ENCODE assay signal across 9 cellular contexts in genomic region chr12:99984271-99985128, GRCh38. TPM values are rescaled to one million over a fixed set of nuclear protein-coding genes. Genes with fewer than 3 reads are reported as not detected.
DNase-seq lines count a peak whose midpoint lies in the region; TF ChIP-seq lines count a peak whose summit lies in the region.
"Had no signal": no experiment of that assay in that cellular context is flagged by ENCODE, and none has a peak within 500 bp of the region (broad histone marks: within the 10 kb centered on the region; RNA-seq: fewer than 3 reads in every experiment).

Gene ANKS1B, minus strand, starts transcription at chr12:99984936. Its CDS starts 699 bp downstream, at chr12:99984237.

- TF ChIP-seq CTCF in HFFc6 (IDR thresholded peaks at IDR 0.05) (no peak), esophagus squamous epithelium (IDR thresholded peaks at IDR 0.05) (no peak), uterus (IDR thresholded peaks at IDR 0.05) (no peak)

- peaks cover 0 to 26% (median 0%) of the 10 kb centered on the region in 3 donors for H3K4me1 ChIP-seq in esophagus squamous epithelium
- peaks cover 0 to 15% of the 10 kb centered on the region in 2 donors for H3K4me1 ChIP-seq in muscle layer of duodenum (ENCODE audit: control insufficient read depth in 1 of 2, insufficient read depth in 2 of 2, low read length in 2 of 2)
- no peaks in the 10 kb centered on the region for H3K4me1 ChIP-seq in uterus

- H3K4me3 Mint-ChIP-seq in HFFc6: peak within 1 kb of the TSS; percentile 86

- intact Hi-C loops in esophagus squamous epithelium (cut with DNase I): no loop called here
- intact Hi-C loops in uterus (cut with DNase I; ENCODE audit: low total_unique reads): no loop called here

- H3K36me3 ChIP-seq in esophagus squamous epithelium (no peaks in the 10 kb centered on the region), muscle layer of duodenum (ENCODE audit: control insufficient read depth in 1 of 2, insufficient read depth in 2 of 2, low read length in 2 of 2) (no peaks in the 10 kb centered on the region), uterus (no peaks in the 10 kb centered on the region)

- H3K27me3 ChIP-seq in esophagus squamous epithelium (peaks cover 0 to 10% (median 0%) of the 10 kb centered on the region in 4 donors), muscle layer of duodenum (ENCODE audit: low read depth, low read length) (no peaks in the 10 kb centered on the region), uterus (no peaks in the 10 kb centered on the region)

- peaks cover 18% of the 10 kb centered on the region for H3K4me1 Mint-ChIP-seq in HFFc6 (ENCODE audit: low read depth)

- H3K27me3 Mint-ChIP-seq in HFFc6 (ENCODE audit: insufficient read depth): peaks cover 10% of the 10 kb centered on the region

- no peaks in the 10 kb centered on the region for H3K9me3 Mint-ChIP-seq in HFFc6

- no CpG with 5 or more reads among the region's 98 CpGs for WGBS in esophagus squamous epithelium, 2 donors

- no peaks in the 10 kb centered on the region for H3K9me3 ChIP-seq in esophagus squamous epithelium
- H3K9me3 ChIP-seq in muscle layer of duodenum (ENCODE audit: control insufficient read depth in 1 of 2, low read length in 2 of 2): no peaks in the 10 kb centered on the region
- no peaks in the 10 kb centered on the region for H3K9me3 ChIP-seq in uterus

- DNase-seq in SKM-1 treated with dmso at 0.1 percent for 144 hours (lab: John Stamatoyannopoulos, UW; ENCODE audit: unreplicated experiment) (peak; percentile 10), SKM-1 (lab: John Stamatoyannopoulos, UW; ENCODE audit: unreplicated experiment) (no peak), HFFc6 (no peak), NCI-H146 (lab: John Stamatoyannopoulos, UW) (peak; percentile 82), UCSD-AML1 (lab: John Stamatoyannopoulos, UW; ENCODE audit: unreplicated experiment) (peak; percentile 12), esophagus squamous epithelium (lab: John Stamatoyannopoulos, UW) (no peak), uterus (peak; percentile 23 to 55)

- peak within 1 kb of the TSS; percentile 48 to 72 (median 58) for H3K4me3 ChIP-seq in esophagus squamous epithelium
- H3K4me3 ChIP-seq in muscle layer of duodenum (ENCODE audit: low read depth in 1 of 2, low read length in 2 of 2): peak within 1 kb of the TSS; percentile 81 to 84
- H3K4me3 ChIP-seq in uterus: peak within 1 kb of the TSS; percentile 57 to 66

- TF ChIP-seq POLR2A in esophagus squamous epithelium (IDR thresholded peaks at IDR 0.05) (no peak), uterus (IDR thresholded peaks at IDR 0.05) (no peak)

- no peaks in the 10 kb centered on the region for H3K36me3 Mint-ChIP-seq in HFFc6 (ENCODE audit: low read depth)

- H3K27ac Mint-ChIP-seq in HFFc6: no peak within 1 kb of the TSS

- H3K27ac ChIP-seq in esophagus squamous epithelium (peak within 1 kb of the TSS; percentile 56 to 79 (median 76)), muscle layer of duodenum (ENCODE audit: low read length) (peak within 1 kb of the TSS; percentile 35), uterus (peak within 1 kb of the TSS; percentile 65 to 80)

RNA-seq across cellular contexts. Expression of gene ANKS1B, which starts in this region (rescaled TPM):
- total RNA-seq in HFFc6 (2021; fragmentation: NEBNext Ultra II Directional; extraction: Animal tissue kit (Norgen Biotek cat#: 25700)): under 1 TPM; 0.31 to 0.66 (median 0.37) TPM
- total RNA-seq in esophagus squamous epithelium: 10 to 100 TPM in 2 of 4 donors, 1 to 10 TPM in 2; 1.6 to 15.8 (median 8.1) TPM
- total RNA-seq in uterus: 10 to 100 TPM; 16.6 to 62.6 (median 40.2) TPM
- total RNA-seq: glomerular endothelial cell had no signal

Comparison
In these comparisons a context has a peak if more than half of its experiments do, and no peak if none do; other contexts are left out.
1. DNase-seq: peak in SKM-1 treated with dmso at 0.1 percent for 144 hours (single experiment), NCI-H146 (single experiment), UCSD-AML1 (single experiment) and uterus (2 of 2); none in SKM-1 (single experiment), HFFc6 (single experiment) and esophagus squamous epithelium (single experiment).
2. Peak in every context shown above with its lines, with median percentiles within 50 percentile points of each other: H3K27ac ChIP-seq and H3K4me3 ChIP-seq.